36 cellular contexts compared by ENCODE assay signal in the genomic region with DNA sequence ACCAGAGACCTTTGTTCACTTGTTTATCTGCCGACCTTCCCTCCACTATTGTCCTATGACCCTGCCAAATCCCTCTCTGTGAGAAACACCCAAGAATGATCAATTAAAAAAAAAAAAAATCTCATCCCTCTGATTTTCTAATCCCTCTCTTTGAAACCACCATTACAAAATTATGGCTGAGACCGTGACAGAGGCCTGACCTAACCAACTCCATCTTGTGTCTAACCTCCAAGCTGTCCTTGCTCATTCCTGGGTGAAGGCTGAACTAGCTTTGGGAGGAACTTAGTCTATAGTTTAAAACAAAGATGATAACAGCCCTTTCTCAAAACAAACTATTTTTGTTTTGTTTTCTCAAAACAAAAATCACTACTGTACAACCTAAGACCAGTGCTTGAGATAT.
DNase-seq lines count a peak whose midpoint lies in the region; ATAC-seq, FAIRE-seq and TF ChIP-seq lines count a peak whose summit lies in the region.
"Had no signal": no experiment of that assay in that cellular context is flagged by ENCODE, and none has a peak within 500 bp of the region (broad histone marks: within the 10 kb centered on the region; RNA-seq: fewer than 3 reads in every experiment).

No MANE protein-coding gene starts in this region.

- TF ChIP-seq RAD21 in K562 (CRISPR knock-in tag; conservative IDR thresholded peaks at IDR 0.05 in 1 of 2, IDR thresholded peaks at IDR 0.05 in 1 of 2), result no peak

- CTCF ChIA-PET in K562 (lab: Yijun Ruan, JAX; ENCODE audit: low intra/inter-chr PET ratio), result no interaction called here

- TF ChIP-seq POLR2A in K562 (conservative IDR thresholded peaks at IDR 0.05), result no peak

- no peak overlapping the region for H3K9ac ChIP-seq in K562 (ENCODE audit: insufficient read depth in 1 of 2, low read depth in 2 of 2, low read length in 2 of 2)
- no peak overlapping the region for H3K9ac ChIP-seq in neural progenitor cell
- H3K9ac ChIP-seq: BLaER1; BLaER1 treated with 17β-estradiol and CSF1 and Interleukin-3, amounts not matched to agents 10 nM and 100 nM had no signal

- H3K36me3 Mint-ChIP-seq in glutamatergic neuron (ENCODE audit: unreplicated experiment) (peaks cover 19% of the 10 kb centered on the region), neural crest cell (ENCODE audit: low read depth) (peaks cover 4% of the 10 kb centered on the region), neural progenitor cell (peaks cover 2% of the 10 kb centered on the region), CD14-positive monocyte (no peaks in the 10 kb centered on the region)
- H3K36me3 Mint-ChIP-seq: CD4-positive, alpha-beta memory T cell; CD4-positive, CD25-positive, alpha-beta regulatory T cell; CD8-positive, alpha-beta memory T cell; CD8-positive, alpha-beta T cell had no signal

- POLR2A ChIA-PET in K562 (lab: Yijun Ruan, JAX), result interaction anchor here (0.7 kb wide), 1 partner anchor 22 kb away, joined by 4 read pairs; no protein-coding TSS in a partner anchor

- TF ChIP-seq CTCF in K562 (IDR thresholded peaks at IDR 0.05 in 2 of 3, conservative IDR thresholded peaks at IDR 0.05 in 1 of 3; ENCODE audit: insufficient read depth in 2 of 3, low read depth in 1 of 3, low read length in 3 of 3) (no peak), glutamatergic neuron (IDR thresholded peaks at IDR 0.05; ENCODE audit: partially characterized antibody, unreplicated experiment) (no peak), neural crest cell (conservative IDR thresholded peaks at IDR 0.05) (no peak), neural progenitor cell (IDR thresholded peaks at IDR 0.05) (no peak), CD14-positive monocyte (IDR thresholded peaks at IDR 0.05) (no peak)

- DNase-seq in K562 (ENCODE audit: extremely low read depth in 1 of 4, low spot score in 3 of 4), result no peak
- no peak for DNase-seq in glutamatergic neuron
- DNase-seq in neural crest cell (ENCODE audit: low read depth, low spot score), result no peak
- no peak for DNase-seq in neural progenitor cell (ENCODE audit: low spot score)
- DNase-seq in stimulated activated CD4-positive, alpha-beta T cell treated with anti-CD3 and anti-CD28 coated beads, Interleukin-2, amount 100 ng/mL, for 48 hours, result no peak
- DNase-seq in SJCRH30, result no peak
- no peak for DNase-seq in CD14-positive monocyte (ENCODE audit: low spot score)
- no peak for DNase-seq in pons (ENCODE audit: low spot score)
- DNase-seq: 8988T; ACHN; AML-193; BE2C; C1 segment of cervical spinal cord; Caco-2; Calu3; CD4-positive, alpha-beta memory T cell; CD4-positive, alpha-beta T cell; CD4-positive, CD25-positive, alpha-beta regulatory T cell; CD8-positive, alpha-beta memory T cell; CD8-positive, alpha-beta T cell; COR-L47; DMS 273 treated with DMSO at 0.1 percent for 48 hours; DMS153; DMS53; DMS79; DMS79 treated with DMSO at 0.1 percent for 48 hours; DND-41; EL had no signal

- intact Hi-C loops in K562 (cut with micrococcal nuclease) (loop anchor here (10.0 kb wide), 1 partner anchor 71 kb away; no protein-coding TSS in a partner anchor), CD14-positive monocyte (cut with micrococcal nuclease) (no loop called here)

- H4K20me1 ChIP-seq in K562 (replicated peaks; ENCODE audit: control insufficient read depth, insufficient read depth, low read length) (no peaks in the 10 kb centered on the region), neural progenitor cell (ENCODE audit: low read depth) (no peaks in the 10 kb centered on the region)
- H4K20me1 ChIP-seq: BLaER1; BLaER1 treated with 17β-estradiol and CSF1 and Interleukin-3, amounts not matched to agents 10 nM and 100 nM had no signal

- peaks cover 4% of the 10 kb centered on the region; the same call in 2 of the 3 replicates for H3K36me3 ChIP-seq in K562 (ENCODE audit: control insufficient read depth, insufficient read depth, low read length)
- no peaks in the 10 kb centered on the region for H3K36me3 ChIP-seq in neural progenitor cell
- H3K36me3 ChIP-seq in SJCRH30, result no peaks in the 10 kb centered on the region
- H3K36me3 ChIP-seq: BE2C; BLaER1; BLaER1 treated with 17β-estradiol and CSF1 and Interleukin-3, amounts not matched to agents 10 nM and 100 nM had no signal

- 32% methylated on average over 2 of the region's 2 CpGs for WGBS in K562 (ENCODE audit: insufficient coverage, low coverage, missing lambda C conversion rate)

- peaks cover 8% of the 10 kb centered on the region for H3F3A ChIP-seq in neural progenitor cell (ENCODE audit: low read depth)

- no peak overlapping the region for H3K4me2 ChIP-seq in K562 (ENCODE audit: insufficient read depth, low read length)
- no peak overlapping the region for H3K4me2 ChIP-seq in neural progenitor cell
- H3K4me2 ChIP-seq: A549; BLaER1; BLaER1 treated with 17β-estradiol and CSF1 and Interleukin-3, amounts not matched to agents 10 nM and 100 nM had no signal

- H3K9me3 Mint-ChIP-seq in glutamatergic neuron (ENCODE audit: unreplicated experiment) (peaks cover 18% of the 10 kb centered on the region), neural crest cell (peaks cover 18% of the 10 kb centered on the region), neural progenitor cell (peaks cover 19% of the 10 kb centered on the region), CD14-positive monocyte (peaks cover 12 to 33% (median 24%) of the 10 kb centered on the region in 7 donors)

- H3K79me2 ChIP-seq in K562 (ENCODE audit: control insufficient read depth, insufficient read depth, low read length) (peaks cover 23% of the 10 kb centered on the region), neural progenitor cell (ENCODE audit: low read depth) (no peaks in the 10 kb centered on the region)

- H3K4me1 ChIP-seq in K562 (replicated peaks in 1 of 2; ENCODE audit: control insufficient read depth in 2 of 2, insufficient read depth in 2 of 2, low read length in 2 of 2), result peaks cover 0 to 16% of the 10 kb centered on the region in 2 experiments; a peak in 3 of 5 replicates
- no peaks in the 10 kb centered on the region for H3K4me1 ChIP-seq in neural progenitor cell
- H3K4me1 ChIP-seq in SJCRH30, result no peaks in the 10 kb centered on the region
- H3K4me1 ChIP-seq: A549, BE2C, BLaER1, Caco-2 had no signal

- H3K4me3 ChIP-seq in K562 (no peak overlapping the region), neural progenitor cell (no peak overlapping the region), SJCRH30 (no peak overlapping the region)
- H3K4me3 ChIP-seq: A549; BLaER1; BLaER1 treated with 17β-estradiol and CSF1 and Interleukin-3, amounts not matched to agents 10 nM and 100 nM had no signal

- no peak overlapping the region for H3K27ac ChIP-seq in K562 (ENCODE audit: extremely low read depth, low read depth, low read length)
- H3K27ac ChIP-seq in neural progenitor cell, result no peak overlapping the region
- no peak overlapping the region for H3K27ac ChIP-seq in SJCRH30
- H3K27ac ChIP-seq: 22Rv1; A549; BLaER1; BLaER1 treated with 17β-estradiol and CSF1 and Interleukin-3, amounts not matched to agents 10 nM and 100 nM; C4-2B had no signal

- no peaks in the 10 kb centered on the region for H3K27me3 ChIP-seq in K562 (ENCODE audit: control insufficient read depth in 2 of 2, insufficient read depth in 2 of 2, low read length in 2 of 2)
- no peaks in the 10 kb centered on the region for H3K27me3 ChIP-seq in neural progenitor cell
- H3K27me3 ChIP-seq in SJCRH30, result no peaks in the 10 kb centered on the region
- H3K27me3 ChIP-seq: BE2C; BLaER1; BLaER1 treated with 17β-estradiol and CSF1 and Interleukin-3, amounts not matched to agents 10 nM and 100 nM had no signal

- no peak for ATAC-seq in K562
- ATAC-seq: A549; CD8-positive, alpha-beta T cell had no signal

- no peak overlapping the region for H2AFZ ChIP-seq in K562 (ENCODE audit: low read depth, low read length)
- H2AFZ ChIP-seq in neural progenitor cell (replicated peaks), result no peak overlapping the region

- FAIRE-seq in K562 (lab: Jason Lieb, UNC), result no peak
- FAIRE-seq: A204.1, A549, D721Med had no signal

- H3K27me3 Mint-ChIP-seq in glutamatergic neuron (ENCODE audit: unreplicated experiment) (peaks cover 3% of the 10 kb centered on the region), neural crest cell (ENCODE audit: low read depth) (no peaks in the 10 kb centered on the region), neural progenitor cell (ENCODE audit: insufficient read depth, low read depth) (peaks cover 3% of the 10 kb centered on the region), CD14-positive monocyte (ENCODE audit: low read depth in 3 of 3) (peaks cover 0 to 1% (median 0%) of the 10 kb centered on the region in 3 donors)
- H3K27me3 Mint-ChIP-seq: B cell; CD4-positive, alpha-beta memory T cell; CD4-positive, alpha-beta T cell; CD4-positive, CD25-positive, alpha-beta regulatory T cell; CD8-positive, alpha-beta memory T cell had no signal

- H3K4me1 Mint-ChIP-seq in glutamatergic neuron (ENCODE audit: low read depth, unreplicated experiment), result peaks cover 3% of the 10 kb centered on the region
- H3K4me1 Mint-ChIP-seq in neural crest cell, result no peaks in the 10 kb centered on the region
- peaks cover 7% of the 10 kb centered on the region for H3K4me1 Mint-ChIP-seq in neural progenitor cell
- no peaks in the 10 kb centered on the region for H3K4me1 Mint-ChIP-seq in CD14-positive monocyte
- H3K4me1 Mint-ChIP-seq: B cell; CD4-positive, alpha-beta memory T cell; CD4-positive, CD25-positive, alpha-beta regulatory T cell; CD8-positive, alpha-beta memory T cell had no signal

- H3K9me1 ChIP-seq in K562 (ENCODE audit: control insufficient read depth, insufficient read depth, low read length), result no peaks in the 10 kb centered on the region

- BruUV-seq in K562 (replicated peaks; lab: Mats Ljungman, UMichigan), result no TSS peak

- peak overlapping the region; percentile 70 for H3K27ac Mint-ChIP-seq in glutamatergic neuron (ENCODE audit: unreplicated experiment)
- H3K27ac Mint-ChIP-seq in neural crest cell (ENCODE audit: unreplicated experiment), result peak overlapping the region; percentile 50
- peak overlapping the region; percentile 48 for H3K27ac Mint-ChIP-seq in neural progenitor cell
- no peak overlapping the region for H3K27ac Mint-ChIP-seq in CD14-positive monocyte
- H3K27ac Mint-ChIP-seq: B cell; CD4-positive, alpha-beta memory T cell; CD4-positive, alpha-beta T cell; CD4-positive, CD25-positive, alpha-beta regulatory T cell; CD8-positive, alpha-beta memory T cell; CD8-positive, alpha-beta T cell had no signal

- no peak overlapping the region for H3K4me3 Mint-ChIP-seq in glutamatergic neuron (ENCODE audit: unreplicated experiment)
- H3K4me3 Mint-ChIP-seq in neural crest cell, result no peak overlapping the region
- no peak overlapping the region for H3K4me3 Mint-ChIP-seq in neural progenitor cell
- H3K4me3 Mint-ChIP-seq in CD14-positive monocyte, result no peak overlapping the region
- H3K4me3 Mint-ChIP-seq: B cell; CD4-positive, alpha-beta memory T cell; CD4-positive, alpha-beta T cell; CD4-positive, CD25-positive, alpha-beta regulatory T cell; CD8-positive, alpha-beta memory T cell; CD8-positive, alpha-beta T cell had no signal

- TF ChIP-seq EP300 in K562 (IDR thresholded peaks at IDR 0.05; ENCODE audit: low read length), result no peak

- in situ Hi-C loops in K562 (cut with MboI), result no loop called here

- no peaks in the 10 kb centered on the region for H3K9me3 ChIP-seq in K562 (replicated peaks; ENCODE audit: control insufficient read depth, insufficient read depth, low read depth, low read length)
- no peaks in the 10 kb centered on the region for H3K9me3 ChIP-seq in neural progenitor cell (ENCODE audit: low read depth)
- H3K9me3 ChIP-seq in SJCRH30 (replicated peaks), result no peaks in the 10 kb centered on the region
- H3K9me3 ChIP-seq: A549, BE2C, Caco-2 had no signal

Comparison
In these comparisons a context has a peak if more than half of its experiments do, and no peak if none do; other contexts are left out.
1. H3K27ac Mint-ChIP-seq: peak in glutamatergic neuron (single experiment), neural crest cell (single experiment) and neural progenitor cell (single experiment); none in CD14-positive monocyte (0 of 7).